ENCODE assay signal across 9 cellular contexts in genomic region chr1:85628791-85629531, GRCh38. TPM values are rescaled to one million over a fixed set of nuclear protein-coding genes. Genes with fewer than 3 reads are reported as not detected.
DNase-seq lines count a peak whose midpoint lies in the region; ATAC-seq and TF ChIP-seq lines count a peak whose summit lies in the region.
"Had no signal": no experiment of that assay in that cellular context is flagged by ENCODE, and none has a peak within 500 bp of the region (broad histone marks: within the 10 kb centered on the region; RNA-seq: fewer than 3 reads in every experiment).

No MANE protein-coding gene starts in this region.

- H3K4me1 ChIP-seq in SJSA1 (replicated peaks) (peaks cover 37% of the 10 kb centered on the region), osteoblast (ENCODE audit: insufficient read depth, low read length) (peaks cover 40% of the 10 kb centered on the region)

- no peak for TF ChIP-seq CTCF in fibroblast of mammary gland (conservative IDR thresholded peaks at IDR 0.05; ENCODE audit: control insufficient read depth, insufficient read depth, low read depth, low read length)
- no peak for TF ChIP-seq CTCF in osteoblast (IDR thresholded peaks at IDR 0.05; ENCODE audit: extremely low read depth, low read depth, low read length)

- H3K4me3 ChIP-seq in SJSA1 (no peak overlapping the region; the same call in 1 of the 2 replicates), fibroblast of mammary gland (ENCODE audit: control insufficient read depth, low read depth, low read length) (no peak overlapping the region), osteoblast (ENCODE audit: insufficient read depth, low read length) (peak overlapping the region; percentile 49)

- H3K27ac Mint-ChIP-seq in stimulated activated memory B cell treated with anti-CD40 and anti-IgM and Interleukin-4, amounts not matched to agents 10 μg/mL and 1 μg/mL and 100 μg/mL, for 72 hours, result no peak overlapping the region
- H3K27ac Mint-ChIP-seq: T-helper 17 cell had no signal

- no peaks in the 10 kb centered on the region for H3K27me3 ChIP-seq in SJSA1 (replicated peaks)
- H3K27me3 ChIP-seq in osteoblast (ENCODE audit: insufficient read depth, low read length), result no peaks in the 10 kb centered on the region

- no peaks in the 10 kb centered on the region for H3K36me3 ChIP-seq in SJSA1
- no peaks in the 10 kb centered on the region for H3K36me3 ChIP-seq in osteoblast (ENCODE audit: insufficient read depth, low read length)

- H3K9me3 Mint-ChIP-seq in stimulated activated memory B cell treated with anti-CD40 and anti-IgM and Interleukin-4, amounts not matched to agents 10 μg/mL and 1 μg/mL and 100 μg/mL, for 72 hours, result peaks cover 7% of the 10 kb centered on the region

- no peak for ATAC-seq in stimulated activated memory B cell treated with anti-CD40 and anti-IgM and Interleukin-4, amounts not matched to agents 10 μg/mL and 1 μg/mL and 100 μg/mL, for 72 hours
- ATAC-seq in GM21528 (IDR thresholded peaks at IDR 0.05; ENCODE audit: low FRiP score, unreplicated experiment), result no peak
- ATAC-seq: T-helper 17 cell had no signal

- H2AFZ ChIP-seq in osteoblast (ENCODE audit: low read length), result peak overlapping the region; percentile 16

- DNase-seq in ELR (ENCODE audit: low read depth), result peak; percentile 79
- DNase-seq in SJSA1 (ENCODE audit: low read depth in 1 of 2, low spot score in 2 of 2), result peak; percentile 94 to 96
- DNase-seq in fibroblast of mammary gland (ENCODE audit: low read depth), result peak; percentile 57
- peak; percentile 85 for DNase-seq in osteoblast (ENCODE audit: insufficient read length, low spot score, missing footprints)
- DNase-seq in germinal center (ENCODE audit: low spot score), result no peak
- no peak for DNase-seq in activated T-cell treated with anti-CD3 and anti-CD28 coated beads, Interleukin-2, amount 50 U/mL, for 48 hours
- DNase-seq: T-helper 17 cell had no signal

- no peaks in the 10 kb centered on the region for H4K20me1 ChIP-seq in osteoblast (ENCODE audit: insufficient read depth, low read length)

- H3K36me3 Mint-ChIP-seq in stimulated activated memory B cell treated with anti-CD40 and anti-IgM and Interleukin-4, amounts not matched to agents 10 μg/mL and 1 μg/mL and 100 μg/mL, for 72 hours, result peaks cover 74% of the 10 kb centered on the region

- no peaks in the 10 kb centered on the region for H3K27me3 Mint-ChIP-seq in stimulated activated memory B cell treated with anti-CD40 and anti-IgM and Interleukin-4, amounts not matched to agents 10 μg/mL and 1 μg/mL and 100 μg/mL, for 72 hours
- H3K27me3 Mint-ChIP-seq: T-helper 17 cell had no signal

- H3K79me2 ChIP-seq in osteoblast (ENCODE audit: insufficient read depth, low read length), result no peaks in the 10 kb centered on the region

- H3K4me1 Mint-ChIP-seq in stimulated activated memory B cell treated with anti-CD40 and anti-IgM and Interleukin-4, amounts not matched to agents 10 μg/mL and 1 μg/mL and 100 μg/mL, for 72 hours, result no peaks in the 10 kb centered on the region

- H3K27ac ChIP-seq in SJSA1 (peak overlapping the region; percentile 80), osteoblast (ENCODE audit: low read depth, low read length) (peak overlapping the region; percentile 94)

- H3K9me3 ChIP-seq in SJSA1 (replicated peaks) (no peaks in the 10 kb centered on the region), osteoblast (ENCODE audit: low read depth, low read length) (no peaks in the 10 kb centered on the region)

- no peak overlapping the region for H3K4me3 Mint-ChIP-seq in stimulated activated memory B cell treated with anti-CD40 and anti-IgM and Interleukin-4, amounts not matched to agents 10 μg/mL and 1 μg/mL and 100 μg/mL, for 72 hours
- H3K4me3 Mint-ChIP-seq: T-helper 17 cell had no signal

- H3K4me2 ChIP-seq in osteoblast (ENCODE audit: insufficient read depth, low read length), result peak overlapping the region; percentile 73

RNA-seq across cellular contexts. Expression of gene CCN1, which starts 48.4 kb away (rescaled TPM):
- 47.8 and 65.3 TPM in 2 replicates for total RNA-seq in SJSA1 (2014; rRNA removed; shearing (Covaris generic))
- 58.9 and 81.8 TPM in 2 replicates for total RNA-seq in osteoblast
- total RNA-seq: T-helper 17 cell had no signal

Comparison
In these comparisons a context has a peak if more than half of its experiments do, and no peak if none do; other contexts are left out.
1. DNase-seq: peak in ELR (single experiment), SJSA1 (2 of 2), fibroblast of mammary gland (single experiment) and osteoblast (single experiment); none in germinal center (single experiment) and activated T-cell treated with anti-CD3 and anti-CD28 coated beads, Interleukin-2, amount 50 U/mL, for 48 hours (0 of 2).